ENCODE assay signal across 16 cellular contexts in genomic region chr17:55301521-55302406, GRCh38. TPM values are rescaled to one million over a fixed set of nuclear protein-coding genes. Genes with fewer than 3 reads are reported as not detected.
DNase-seq lines count a peak whose midpoint lies in the region; ATAC-seq and TF ChIP-seq lines count a peak whose summit lies in the region.
"Had no signal": no experiment of that assay in that cellular context is flagged by ENCODE, and none has a peak within 500 bp of the region (broad histone marks: within the 10 kb centered on the region; RNA-seq: fewer than 3 reads in every experiment).

No MANE protein-coding gene starts in this region.

- ATAC-seq in Right ventricle myocardium superior (ENCODE audit: poor library complexity), result peak; percentile 74
- ATAC-seq in left lobe of liver, result peak; percentile 64
- ATAC-seq in GM19395 (IDR thresholded peaks at IDR 0.05; ENCODE audit: unreplicated experiment), result no peak
- no peak for ATAC-seq in GM18861 (IDR thresholded peaks at IDR 0.05; ENCODE audit: unreplicated experiment)
- ATAC-seq: foreskin keratinocyte had no signal

- no peaks in the 10 kb centered on the region for H3K9me3 ChIP-seq in HAP-1

- H3K4me1 ChIP-seq in HAP-1, result no peaks in the 10 kb centered on the region
- H3K4me1 ChIP-seq: foreskin keratinocyte had no signal

- H3K4me3 ChIP-seq in cardiac fibroblast (replicated peaks in 1 of 2; ENCODE audit: low read depth in 2 of 2, low read length in 2 of 2), result no peak overlapping the region
- no peak overlapping the region for H3K4me3 ChIP-seq in HAP-1

- intact Hi-C loops in Right ventricle myocardium superior (cut with DNase I) (no loop called here), cardiac septum (cut with DNase I) (loop anchor here (5.0 kb wide), 1 partner anchor 36 kb away; no protein-coding TSS in a partner anchor)

- no peak for TF ChIP-seq CTCF in cardiac fibroblast (IDR thresholded peaks at IDR 0.05; ENCODE audit: low read depth, low read length)

- DNase-seq in Right ventricle myocardium superior, result no peak
- DNase-seq in cardiac septum (ENCODE audit: low spot score), result no peak
- DNase-seq in cardiac fibroblast (ENCODE audit: low read depth in 2 of 2), result peak; percentile 9 to 34
- peak; percentile 82 for DNase-seq in left lobe of liver (ENCODE audit: low spot score)
- DNase-seq in HAP-1 (ENCODE audit: low spot score in 2 of 2), result no peak
- DNase-seq in T-helper 9 cell, result no peak
- DNase-seq: activated CD4-positive, alpha-beta memory T cell treated with anti-CD3 and anti-CD28 coated beads for 36 hours; activated T-cell treated with anti-CD3 and anti-CD28 coated beads, Interleukin-2, amount 50 U/mL, for 24 hours; central memory CD4-positive, alpha-beta T cell; foreskin keratinocyte; GF-D8; NCI-H187 treated with DMSO at 0.1 percent for 48 hours; NCI-H526 treated with DMSO at 0.1 percent for 48 hours; nephron progenitor cell had no signal

- no peaks in the 10 kb centered on the region for H3K27me3 ChIP-seq in HAP-1 (ENCODE audit: low read depth)
- H3K27me3 ChIP-seq: foreskin keratinocyte had no signal

- H3K36me3 ChIP-seq in HAP-1 (replicated peaks), result no peaks in the 10 kb centered on the region

- in situ Hi-C loops in HAP-1 (cut with MboI; ENCODE audit: low sequenced_read_pairs), result no loop called here

RNA-seq across cellular contexts. Expression of gene HLF, which starts 37.0 kb away (rescaled TPM):
- total RNA-seq in Right ventricle myocardium superior, result 31.6 TPM
- total RNA-seq in cardiac septum, result 9.8 TPM
- total RNA-seq in left lobe of liver, result 65.8 TPM

Comparison
In these comparisons a context has a peak if more than half of its experiments do, and no peak if none do; other contexts are left out.
1. ATAC-seq: peak in Right ventricle myocardium superior (single experiment) and left lobe of liver (single experiment); none in GM19395 (single experiment) and GM18861 (single experiment).
2. DNase-seq: peak in cardiac fibroblast (2 of 2) and left lobe of liver (single experiment); none in Right ventricle myocardium superior (single experiment), cardiac septum (single experiment), HAP-1 (0 of 2) and T-helper 9 cell (single experiment).